In genomic region chr12:104720346-104721064, GRCh38 we compare ENCODE assay signal across 7 cellular contexts.
DNase-seq lines count a peak whose midpoint lies in the region; ATAC-seq and TF ChIP-seq lines count a peak whose summit lies in the region.

No MANE protein-coding gene starts in this region.

- 28 to 48% methylated on average over 29 of the region's 29 CpGs for WGBS in esophagus, 2 donors

- peak overlapping the region; percentile 94 for H3K27ac Mint-ChIP-seq in activated CD8-positive, alpha-beta T cell treated with anti-CD3 and anti-CD28 coated beads for 36 hours

- H3K27me3 ChIP-seq in esophagus (ENCODE audit: control insufficient read depth in 1 of 2, insufficient read depth in 2 of 2, low read length in 2 of 2) = no peaks in the 10 kb centered on the region

- DNase-seq in activated CD8-positive, alpha-beta T cell treated with anti-CD3 and anti-CD28 coated beads for 36 hours = peak; percentile 86
- no peak for DNase-seq in sciatic nerve (ENCODE audit: low spot score)
- DNase-seq in globus pallidus (ENCODE audit: low spot score) = no peak

- H3K9me3 Mint-ChIP-seq in activated CD8-positive, alpha-beta T cell treated with anti-CD3 and anti-CD28 coated beads for 36 hours = no peaks in the 10 kb centered on the region

- no peaks in the 10 kb centered on the region for H3K36me3 ChIP-seq in esophagus (ENCODE audit: control insufficient read depth in 2 of 2, insufficient read depth in 2 of 2, low read length in 1 of 2)

- H3K27me3 Mint-ChIP-seq in activated CD8-positive, alpha-beta T cell treated with anti-CD3 and anti-CD28 coated beads for 36 hours = no peaks in the 10 kb centered on the region

- peaks cover 47% of the 10 kb centered on the region for H3K4me1 Mint-ChIP-seq in activated CD8-positive, alpha-beta T cell treated with anti-CD3 and anti-CD28 coated beads for 36 hours (ENCODE audit: low read depth)

- H3K4me3 Mint-ChIP-seq in activated CD8-positive, alpha-beta T cell treated with anti-CD3 and anti-CD28 coated beads for 36 hours = peak overlapping the region; percentile 75

- H3K9me3 ChIP-seq in esophagus (ENCODE audit: control insufficient read depth in 2 of 2, insufficient read depth in 1 of 2, low read depth in 1 of 2, low read length in 1 of 2) = no peaks in the 10 kb centered on the region

- CTCF ChIA-PET in activated CD8-positive, alpha-beta T cell treated with anti-CD3 and anti-CD28 coated beads for 36 hours (lab: Charles Lee) = interaction anchor here (0.9 to 1.9 kb wide), 8 partner anchors 10 to 70 kb away, joined by 3 to 9 read pairs (median 4); no protein-coding TSS in a partner anchor

- no peak for TF ChIP-seq CTCF in activated CD8-positive, alpha-beta T cell treated with anti-CD3 and anti-CD28 coated beads for 36 hours (IDR thresholded peaks at IDR 0.05)

- peak overlapping the region; percentile 51 to 78 for H3K27ac ChIP-seq in esophagus (ENCODE audit: low read depth in 2 of 2, low read length in 1 of 2)

- peak overlapping the region in 1 of 2 donors; percentile 7 for H3K4me3 ChIP-seq in esophagus (ENCODE audit: low read depth in 1 of 2, low read length in 2 of 2)

- ATAC-seq in HG02642 (IDR thresholded peaks at IDR 0.05; ENCODE audit: poor library complexity, unreplicated experiment) (peak; percentile 42), sciatic nerve (peak; percentile 75), HG03108 (IDR thresholded peaks at IDR 0.05; ENCODE audit: unreplicated experiment) (no peak), GM18873 (IDR thresholded peaks at IDR 0.05; ENCODE audit: low FRiP score, unreplicated experiment) (no peak)
- peak; percentile 71 for ATAC-seq in activated CD8-positive, alpha-beta T cell treated with anti-CD3 and anti-CD28 coated beads for 36 hours

- POLR2A ChIA-PET in activated CD8-positive, alpha-beta T cell treated with anti-CD3 and anti-CD28 coated beads for 36 hours (lab: Charles Lee) = interaction anchor here (0.8 to 1.6 kb wide), 6 partner anchors 10 to 387 kb away, joined by 3 to 6 read pairs (median 3); partner anchors contain the start of genes CHST11 and WASHC4

- H3K4me1 ChIP-seq in esophagus (ENCODE audit: control insufficient read depth in 2 of 2, insufficient read depth in 2 of 2, low read length in 1 of 2) = peaks cover 0 to 5% of the 10 kb centered on the region in 2 donors

- intact Hi-C loops in activated CD8-positive, alpha-beta T cell treated with anti-CD3 and anti-CD28 coated beads for 36 hours (cut with micrococcal nuclease) = loop anchor here (5.0 kb wide), 1 partner anchor 38 kb away; no protein-coding TSS in a partner anchor
- intact Hi-C loops in sciatic nerve (cut with DNase I) = no loop called here

- no peaks in the 10 kb centered on the region for H3K36me3 Mint-ChIP-seq in activated CD8-positive, alpha-beta T cell treated with anti-CD3 and anti-CD28 coated beads for 36 hours (ENCODE audit: low read depth)

Comparison
In these comparisons a context has a peak if more than half of its experiments do, and no peak if none do; other contexts are left out.
1. ATAC-seq: peak in HG02642 (single experiment), activated CD8-positive, alpha-beta T cell treated with anti-CD3 and anti-CD28 coated beads for 36 hours (single experiment) and sciatic nerve (single experiment); none in HG03108 (single experiment) and GM18873 (single experiment).